ENCODE assay signal across 1 cellular context in the genomic region with DNA sequence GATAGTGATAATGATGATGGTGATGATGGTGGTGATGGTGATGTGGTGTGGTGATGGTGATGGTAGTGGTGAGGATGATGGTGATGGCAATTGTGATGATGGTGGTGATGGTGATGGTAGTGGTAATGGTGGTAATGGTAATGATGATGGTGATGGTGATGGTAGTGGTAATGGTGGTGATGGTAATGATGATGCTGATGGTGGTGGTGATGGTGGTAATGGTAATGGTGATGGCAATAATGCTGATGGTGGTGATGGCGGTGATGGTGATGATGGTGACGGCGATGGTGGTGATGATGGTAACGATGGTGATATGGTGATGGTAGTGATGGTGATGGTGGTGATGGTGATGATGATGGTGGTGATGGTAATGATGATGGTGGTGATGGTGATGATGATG.
A peak's percentile ranks its signal among the peaks of the same experiment; 100 is the strongest.
TF ChIP-seq lines count a peak whose summit lies in the region.

No MANE protein-coding gene starts in this region.

TF ChIP-seq in HepG2, 621 proteins besides CTCF, POLR2A, EP300 and RAD21 (continued from another document):
- TF ChIP-seq ATF7 (IDR thresholded peaks at IDR 0.05) = peak; percentile 57
- TF ChIP-seq ATF7 (CRISPR knock-in tag; IDR thresholded peaks at IDR 0.05) = no peak
- TF ChIP-seq, protein P1, sequence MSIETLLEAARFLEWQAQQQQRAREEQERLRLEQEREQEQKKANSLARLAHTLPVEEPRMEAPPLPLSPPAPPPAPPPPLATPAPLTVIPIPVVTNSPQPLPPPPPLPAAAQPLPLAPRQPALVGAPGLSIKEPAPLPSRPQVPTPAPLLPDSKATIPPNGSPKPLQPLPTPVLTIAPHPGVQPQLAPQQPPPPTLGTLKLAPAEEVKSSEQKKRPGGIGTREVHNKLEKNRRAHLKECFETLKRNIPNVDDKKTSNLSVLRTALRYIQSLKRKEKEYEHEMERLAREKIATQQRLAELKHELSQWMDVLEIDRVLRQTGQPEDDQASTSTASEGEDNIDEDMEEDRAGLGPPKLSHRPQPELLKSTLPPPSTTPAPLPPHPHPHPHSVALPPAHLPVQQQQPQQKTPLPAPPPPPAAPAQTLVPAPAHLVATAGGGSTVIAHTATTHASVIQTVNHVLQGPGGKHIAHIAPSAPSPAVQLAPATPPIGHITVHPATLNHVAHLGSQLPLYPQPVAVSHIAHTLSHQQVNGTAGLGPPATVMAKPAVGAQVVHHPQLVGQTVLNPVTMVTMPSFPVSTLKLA (IDR thresholded peaks at IDR 0.05) = 0 out of 2 replicates have a peak, but pooled peaks have one; percentile 12
- 0 out of 2 replicates have a peak, but pooled peaks have one; percentile 66 for TF ChIP-seq NBN (conservative IDR thresholded peaks at IDR 0.05)
- TF ChIP-seq PHB2 (IDR thresholded peaks at IDR 0.05; ENCODE audit: partially characterized antibody) = peak; percentile 18
- TF ChIP-seq CREB1 (IDR thresholded peaks at IDR 0.05) = peak; percentile 93
- no peak for TF ChIP-seq CREB1 (CRISPR knock-in tag; IDR thresholded peaks at IDR 0.05)
